ENCODE assay signal across 29 cellular contexts in the genomic region with DNA sequence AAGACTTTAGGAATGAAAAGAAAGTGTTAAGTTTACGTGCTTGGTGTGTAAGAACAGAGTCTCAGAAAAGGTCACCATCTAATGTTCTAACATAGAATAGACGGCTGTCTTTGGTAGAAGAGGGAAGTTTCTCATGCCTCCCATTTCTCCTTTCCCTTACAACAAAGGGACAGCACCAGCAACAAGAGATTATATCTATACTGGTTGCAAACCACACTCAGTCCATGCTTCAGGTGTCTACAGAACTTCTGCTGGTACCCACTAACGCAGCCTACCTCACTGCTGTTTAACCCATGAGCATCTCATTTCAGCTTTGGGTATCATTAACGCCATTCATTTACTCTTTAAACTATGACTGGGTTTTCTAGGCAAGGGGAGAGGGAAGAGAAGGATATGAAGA.
"Had no signal": no experiment of that assay in that cellular context is flagged by ENCODE, and none has a peak within 500 bp of the region (broad histone marks: within the 10 kb centered on the region; RNA-seq: fewer than 3 reads in every experiment).

No MANE protein-coding gene starts in this region.

- H3K4me1 Mint-ChIP-seq: mesothelial cell of epicardium had no signal

- H3K9me3 ChIP-seq: left lung, lower lobe of right lung, neutrophil, suprapubic skin, thoracic aorta, tibial artery, vagina had no signal

- H3K36me3 ChIP-seq: left lung, lower lobe of right lung, neural progenitor cell, neutrophil, right atrium auricular region, right lobe of liver, suprapubic skin, thoracic aorta, tibial artery, vagina had no signal

- H2AFZ ChIP-seq: neural progenitor cell, parathyroid adenoma had no signal

- FAIRE-seq: kidney had no signal

- H3K36me3 Mint-ChIP-seq: mesothelial cell of epicardium, naive B cell, natural killer cell, neural progenitor cell, type B pancreatic cell had no signal

- H3K27ac ChIP-seq: left lung, lower lobe of right lung, neural progenitor cell, neutrophil, parathyroid adenoma, right atrium auricular region, right lobe of liver, suprapubic skin, thoracic aorta, tibial artery, vagina had no signal

- ATAC-seq: left colon, left lung, lower lobe of right lung, natural killer cell, right lobe of liver had no signal

- H3K4me3 Mint-ChIP-seq: mesothelial cell of epicardium; natural killer cell; nephron progenitor cell; neural progenitor cell; stimulated activated naive CD8-positive, alpha-beta T cell treated with anti-CD3 and anti-CD28 coated beads, Interleukin-15, Interleukin-2, amounts not matched to agents 100 ng/mL and 50 ng/mL, for 24 hours; type B pancreatic cell had no signal

- DNase-seq: hippocampal formation; kidney; left colon; left lung; lower lobe of right lung; mammary epithelial cell; mesendoderm; naive B cell; natural killer cell; nephron progenitor cell; occipital lobe; right lobe of liver; stimulated activated CD4-positive, alpha-beta T cell treated with anti-CD3 and anti-CD28 coated beads, Interleukin-1b, Interleukin-23, amount 100 ng/mL, for 48 hours; stimulated activated CD4-positive, alpha-beta T cell treated with anti-CD3 and anti-CD28 coated beads, Interleukin-2, amount 100 ng/mL, for 48 hours; stimulated activated CD4-positive, alpha-beta T cell treated with anti-CD3 and anti-CD28 coated beads, Interleukin-4, amount 100 ng/mL, for 4 hours; stimulated activated CD8-positive, alpha-beta memory T cell treated with anti-CD3 and anti-CD28 coated beads, Interleukin-4, amount 100 ng/mL, for 48 hours; stimulated activated naive CD4-positive, alpha-beta T cell; tibial artery had no signal

- H3K79me2 ChIP-seq: parathyroid adenoma had no signal

- H3K4me1 ChIP-seq: left lung, lower lobe of right lung, neural progenitor cell, parathyroid adenoma, right atrium auricular region, right lobe of liver, suprapubic skin, tibial artery, vagina had no signal

- H3K9me3 Mint-ChIP-seq: naive B cell; natural killer cell; stimulated activated naive CD8-positive, alpha-beta T cell treated with anti-CD3 and anti-CD28 coated beads, Interleukin-15, Interleukin-2, amounts not matched to agents 100 ng/mL and 50 ng/mL, for 24 hours; type B pancreatic cell had no signal

- H3K27ac Mint-ChIP-seq: mesothelial cell of epicardium; natural killer cell; nephron progenitor cell; neural progenitor cell; stimulated activated naive CD8-positive, alpha-beta T cell treated with anti-CD3 and anti-CD28 coated beads, Interleukin-15, Interleukin-2, amounts not matched to agents 100 ng/mL and 50 ng/mL, for 24 hours; type B pancreatic cell had no signal

- H3K27me3 ChIP-seq: left lung, neural progenitor cell, neutrophil, right atrium auricular region, right lobe of liver, suprapubic skin, tibial artery, vagina had no signal

- H3K4me2 ChIP-seq: neural progenitor cell, smooth muscle cell had no signal

- H3K27me3 Mint-ChIP-seq: naive B cell; stimulated activated naive CD8-positive, alpha-beta T cell treated with anti-CD3 and anti-CD28 coated beads, Interleukin-15, Interleukin-2, amounts not matched to agents 100 ng/mL and 50 ng/mL, for 24 hours had no signal

- H3K9ac ChIP-seq: neural progenitor cell, parathyroid adenoma had no signal

- H3K4me3 ChIP-seq: left lung, lower lobe of right lung, neural progenitor cell, right atrium auricular region, right lobe of liver, smooth muscle cell, suprapubic skin, thoracic aorta, tibial artery, vagina had no signal
